ENCODE assay signal across 8 cellular contexts in genomic region chr1:224116131-224116530, GRCh38. TPM values are rescaled to one million over a fixed set of nuclear protein-coding genes. Genes with fewer than 3 reads are reported as not detected.
DNase-seq lines count a peak whose midpoint lies in the region; ATAC-seq, FAIRE-seq and TF ChIP-seq lines count a peak whose summit lies in the region.

No MANE protein-coding gene starts in this region.

- peaks cover 0 to 8% (median 1%) of the 10 kb centered on the region in 4 donors for H3K36me3 ChIP-seq in upper lobe of left lung

- peak overlapping the region in 1 of 4 donors; percentile 13 for H3K27ac ChIP-seq in upper lobe of left lung

- TF ChIP-seq CTCF in AG09309 (IDR thresholded peaks at IDR 0.05; ENCODE audit: control insufficient read depth, insufficient read depth, low read depth, low read length, missing control alignments) (peak; percentile 27), upper lobe of left lung (IDR thresholded peaks at IDR 0.05) (peak; percentile 34 to 64 (median 56))

- no peak overlapping the region for H3K4me3 ChIP-seq in AG09309 (ENCODE audit: control insufficient read depth, low read depth, low read length)
- no peak overlapping the region for H3K4me3 ChIP-seq in upper lobe of left lung

- H3K27me3 ChIP-seq in upper lobe of left lung = no peaks in the 10 kb centered on the region

- H3K9me3 ChIP-seq in upper lobe of left lung = no peaks in the 10 kb centered on the region

- 14 to 22% methylated on average over 4 of the region's 4 CpGs for WGBS in upper lobe of left lung, 2 donors

- ATAC-seq in upper lobe of left lung (ENCODE audit: low FRiP score in 2 of 2) (no peak), HG02763 (IDR thresholded peaks at IDR 0.05; ENCODE audit: unreplicated experiment) (no peak)

- in situ Hi-C loops in T47D (cut with HindIII; ENCODE audit: low pct_unique_long_range_greater_than_20kb, low sequenced_read_pairs) = no loop called here

- no peak for TF ChIP-seq POLR2A in GM12891 (IDR thresholded peaks at IDR 0.05; ENCODE audit: low read depth, low read length)
- no peak for TF ChIP-seq POLR2A in upper lobe of left lung (IDR thresholded peaks at IDR 0.05)

- no peak for DNase-seq in AG09309 (ENCODE audit: low read depth)
- DNase-seq in GM12891 (ENCODE audit: insufficient read length, low spot score) = no peak
- DNase-seq in HuH-7 (ENCODE audit: low spot score) = peak; percentile 55
- DNase-seq in NOMO-1 treated with DMSO at 0.1 percent for 48 hours (lab: John Stamatoyannopoulos, UW; ENCODE audit: unreplicated experiment) = peak; percentile 82
- peak; percentile 38 to 83 for DNase-seq in T47D (ENCODE audit: low read depth in 1 of 2, low spot score in 1 of 2)
- DNase-seq in left kidney (ENCODE audit: low read depth, low spot score) = peak; percentile 69
- DNase-seq in upper lobe of left lung = no peak

- peak; percentile 13 for FAIRE-seq in GM12891 (lab: Jason Lieb, UNC)

- H3K4me1 ChIP-seq in upper lobe of left lung = peaks cover 21 to 43% (median 26%) of the 10 kb centered on the region in 4 donors

- TF ChIP-seq EP300 in upper lobe of left lung (IDR thresholded peaks at IDR 0.05) = no peak

TF ChIP-seq in GM12891, 5 proteins besides CTCF, POLR2A, EP300 and RAD21:
- TF ChIP-seq PAX5 (IDR thresholded peaks at IDR 0.05; ENCODE audit: insufficient read depth, low read length, severe bottlenecking) (no peak), POU2F2 (IDR thresholded peaks at IDR 0.05; ENCODE audit: low read depth, low read length) (no peak), POLR2AphosphoS5 (IDR thresholded peaks at IDR 0.05; ENCODE audit: low read depth, low read length) (no peak), SPI1 (IDR thresholded peaks at IDR 0.05; ENCODE audit: low read depth, low read length) (no peak), TAF1 (IDR thresholded peaks at IDR 0.05; ENCODE audit: low read depth, low read length) (no peak)

RNA-seq across cellular contexts. Expression of gene FBXO28, which starts 2.2 kb away (rescaled TPM):
- polyA plus RNA-seq in GM12891 (2012; ENCODE audit: low read depth, missing spikeins) = 10.6 TPM
- 10 to 100 TPM in 5 of 6 donors, 1 to 10 TPM in 1; 9.1 to 34.8 (median 27.2) TPM for total RNA-seq in upper lobe of left lung

Comparison
In these comparisons a context has a peak if more than half of its experiments do, and no peak if none do; other contexts are left out.
1. DNase-seq: peak in HuH-7 (single experiment), NOMO-1 treated with DMSO at 0.1 percent for 48 hours (single experiment), T47D (2 of 2) and left kidney (single experiment); none in AG09309 (single experiment), GM12891 (single experiment) and upper lobe of left lung (0 of 2).